Comparison of ENCODE assay signal across 8 cellular contexts in genomic region chr9:120928015-120928719, GRCh38. TPM values are rescaled to one million over a fixed set of nuclear protein-coding genes. Genes with fewer than 3 reads are reported as not detected.
DNase-seq lines count a peak whose midpoint lies in the region; ATAC-seq and TF ChIP-seq lines count a peak whose summit lies in the region.

No MANE protein-coding gene starts in this region.

- TF ChIP-seq CTCF in activated B cell treated with CpG ODN at 0.5 μM for 24 hours (IDR thresholded peaks at IDR 0.05) (no peak), fibroblast of lung (conservative IDR thresholded peaks at IDR 0.05 in 1 of 2, IDR thresholded peaks at IDR 0.05 in 1 of 2; ENCODE audit: low read depth in 1 of 2, low read length in 2 of 2) (no peak), neural crest cell (conservative IDR thresholded peaks at IDR 0.05) (no peak)

- ATAC-seq in activated B cell treated with CpG ODN at 0.5 μM for 24 hours (ENCODE audit: low read depth) = no peak

- CTCF ChIA-PET in activated B cell treated with CpG ODN at 0.5 μM for 24 hours (lab: Charles Lee) = no interaction called here

- H3K4me3 ChIP-seq in fibroblast of lung (replicated peaks in 1 of 4; ENCODE audit: control extremely low read depth in 1 of 4, insufficient read depth in 1 of 4, low read depth in 3 of 4, low read length in 4 of 4) = peak overlapping the region; percentile 30 to 64 (median 37)

- peak overlapping the region; percentile 86 for H3K4me2 ChIP-seq in fibroblast of lung (ENCODE audit: extremely low read depth, insufficient read depth, low read length)

- no peaks in the 10 kb centered on the region for H3K27me3 Mint-ChIP-seq in activated B cell treated with CpG ODN at 0.5 μM for 24 hours
- no peaks in the 10 kb centered on the region for H3K27me3 Mint-ChIP-seq in neural crest cell (ENCODE audit: low read depth)

- peaks cover 89% of the 10 kb centered on the region for H3K4me1 Mint-ChIP-seq in activated B cell treated with CpG ODN at 0.5 μM for 24 hours
- peaks cover 38% of the 10 kb centered on the region for H3K4me1 Mint-ChIP-seq in neural crest cell

- H3K27ac Mint-ChIP-seq in activated B cell treated with CpG ODN at 0.5 μM for 24 hours (peak overlapping the region; percentile 99), neural crest cell (ENCODE audit: unreplicated experiment) (peak overlapping the region; percentile 9)

- H3K9me3 ChIP-seq in fibroblast of lung (ENCODE audit: control insufficient read depth, insufficient read depth, low read depth, low read length) = no peaks in the 10 kb centered on the region

- H3K27me3 ChIP-seq in fibroblast of lung (ENCODE audit: control insufficient read depth, insufficient read depth, low read length) = no peaks in the 10 kb centered on the region

- peak; percentile 81 for DNase-seq in activated CD8-positive, alpha-beta memory T cell treated with anti-CD3 and anti-CD28 coated beads for 24 hours
- DNase-seq in activated CD8-positive, alpha-beta memory T cell treated with anti-CD3 and anti-CD28 coated beads, Interleukin-2, amount 50 U/mL, for 4 hours = no peak
- DNase-seq in activated B cell treated with CpG ODN at 0.5 μM for 24 hours (peak; percentile 44), fibroblast of lung (ENCODE audit: low read depth in 2 of 2) (no peak), neural crest cell (ENCODE audit: low read depth, low spot score) (no peak), NCI-H1694 (lab: John Stamatoyannopoulos, UW) (no peak), occipital lobe (lab: John Stamatoyannopoulos, UW) (no peak), GOT3 (lab: John Stamatoyannopoulos, UW) (no peak)

- H3K9me3 Mint-ChIP-seq in activated B cell treated with CpG ODN at 0.5 μM for 24 hours (no peaks in the 10 kb centered on the region), neural crest cell (no peaks in the 10 kb centered on the region)

- H3K9ac ChIP-seq in fibroblast of lung (ENCODE audit: insufficient read depth, low read length) = peak overlapping the region; percentile 62

- H4K20me1 ChIP-seq in fibroblast of lung (ENCODE audit: control insufficient read depth, extremely low read depth, insufficient read depth, low read length) = no peaks in the 10 kb centered on the region

- peaks cover 21% of the 10 kb centered on the region for H3K4me1 ChIP-seq in fibroblast of lung (ENCODE audit: control insufficient read depth, extremely low read depth, insufficient read depth, low read length)

- intact Hi-C loops in activated B cell treated with CpG ODN at 0.5 μM for 24 hours (cut with micrococcal nuclease) = loop anchor here (5.0 kb wide), 1 partner anchor 346 kb away; the partner anchor contains the start of gene CDK5RAP2

- H3K79me2 ChIP-seq in fibroblast of lung (ENCODE audit: control insufficient read depth, insufficient read depth, low read length) = no peaks in the 10 kb centered on the region

- no peaks in the 10 kb centered on the region for H3K36me3 ChIP-seq in fibroblast of lung (ENCODE audit: control insufficient read depth, insufficient read depth, low read length)

- peak overlapping the region; percentile 43 for H2AFZ ChIP-seq in fibroblast of lung (ENCODE audit: low read length)

- peaks cover 26% of the 10 kb centered on the region for H3K36me3 Mint-ChIP-seq in activated B cell treated with CpG ODN at 0.5 μM for 24 hours (ENCODE audit: low read depth)
- no peaks in the 10 kb centered on the region for H3K36me3 Mint-ChIP-seq in neural crest cell (ENCODE audit: low read depth)

- H3K27ac ChIP-seq in fibroblast of lung (ENCODE audit: insufficient read depth, low read length) = no peak overlapping the region

- peak overlapping the region; percentile 87 for H3K4me3 Mint-ChIP-seq in activated B cell treated with CpG ODN at 0.5 μM for 24 hours
- peak overlapping the region; percentile 77 for H3K4me3 Mint-ChIP-seq in neural crest cell

- POLR2A ChIA-PET in activated B cell treated with CpG ODN at 0.5 μM for 24 hours (lab: Charles Lee) = interaction anchor here (0.7 to 9.1 kb wide), 18 partner anchors 8 to 274 kb away, joined by 3 to 179 read pairs (median 9); partner anchors contain the start of genes FBXW2, PHF19 and RAB14

RNA-seq across cellular contexts. Expression of gene TRAF1, which starts 1.6 kb away (rescaled TPM):
- 115 and 130 TPM in 2 replicates for total RNA-seq in activated B cell treated with CpG ODN at 0.5 μM for 24 hours
- total RNA-seq in fibroblast of lung = 2.6 and 3.8 TPM in 2 replicates
- 0.58 and 0.93 TPM in 2 replicates for polyA plus RNA-seq in fibroblast of lung
- 0.52 and 0.82 TPM in 2 replicates for polyA plus RNA-seq in fibroblast of lung (2012)
- polyA minus RNA-seq in fibroblast of lung (ENCODE audit: low replicate concordance) = 1.4 TPM in 2 replicates
- total RNA-seq in neural crest cell = 3.5 and 3.8 TPM in 2 replicates
- 2.5 TPM for total RNA-seq in occipital lobe

RNA-seq across cellular contexts. Expression of gene PHF19, which starts 51.2 kb away (rescaled TPM):
- total RNA-seq in activated B cell treated with CpG ODN at 0.5 μM for 24 hours = 50.2 and 55.3 TPM in 2 replicates
- total RNA-seq in fibroblast of lung = 22.1 and 38.3 TPM in 2 replicates
- polyA plus RNA-seq in fibroblast of lung = 21.4 and 60.5 TPM in 2 replicates
- polyA plus RNA-seq in fibroblast of lung (2012) = 26.3 and 73.6 TPM in 2 replicates
- polyA minus RNA-seq in fibroblast of lung (ENCODE audit: low replicate concordance) = 47.6 and 166 TPM in 2 replicates
- 100.0 and 110 TPM in 2 replicates for total RNA-seq in neural crest cell
- 4.1 TPM for total RNA-seq in occipital lobe

Comparison
In these comparisons a context has a peak if more than half of its experiments do, and no peak if none do; other contexts are left out.
1. DNase-seq: peak in activated CD8-positive, alpha-beta memory T cell treated with anti-CD3 and anti-CD28 coated beads for 24 hours (single experiment) and activated B cell treated with CpG ODN at 0.5 μM for 24 hours (single experiment); none in activated CD8-positive, alpha-beta memory T cell treated with anti-CD3 and anti-CD28 coated beads, Interleukin-2, amount 50 U/mL, for 4 hours (single experiment), fibroblast of lung (0 of 2), neural crest cell (single experiment), NCI-H1694 (single experiment), occipital lobe (single experiment) and GOT3 (single experiment).
2. RNA of gene TRAF1, which starts 1.6 kb away (total RNA-seq): 115 to 130 TPM in activated B cell treated with CpG ODN at 0.5 μM for 24 hours; 2.6 to 3.8 TPM in fibroblast of lung, 3.5 to 3.8 TPM in neural crest cell and 2.5 TPM in occipital lobe (single experiment); every median in the first group is over 10 times any median in the second.